ENCODE assay signal across 1 cellular context in genomic region chr2:215238485-215239098, GRCh38.
TF ChIP-seq lines count a peak whose summit lies in the region.

No MANE protein-coding gene starts in this region.

TF ChIP-seq in K562, 482 proteins besides CTCF, POLR2A, EP300 and RAD21 (continued from another document):
- TF ChIP-seq E2F4 (CRISPR knock-in tag; IDR thresholded peaks at IDR 0.05; ENCODE audit: low read depth), result no peak
- TF ChIP-seq ZNF695 (CRISPR knock-in tag; IDR thresholded peaks at IDR 0.05), result no peak
